Comparison of ENCODE assay signal across 14 cellular contexts in the genomic region with DNA sequence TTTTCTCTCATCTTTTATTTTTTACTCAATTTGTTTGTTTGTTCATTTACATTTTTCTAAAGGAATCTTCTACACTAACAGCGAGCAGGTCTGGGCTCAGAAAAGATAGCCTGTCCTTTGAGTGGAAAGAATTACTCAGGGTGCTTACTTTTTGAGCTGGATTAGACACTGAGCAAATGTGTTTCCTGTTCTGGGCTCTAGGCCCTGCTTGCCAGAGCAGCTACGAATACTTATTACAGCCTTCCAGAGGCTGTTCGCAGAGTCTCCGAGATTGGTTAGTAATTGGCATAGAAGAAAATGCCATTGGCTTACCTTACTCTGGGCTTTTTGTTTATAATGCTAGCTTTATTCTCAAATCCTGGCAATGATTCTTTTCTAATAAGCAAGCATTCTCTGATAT.
"Had no signal": no experiment of that assay in that cellular context is flagged by ENCODE, and none has a peak within 500 bp of the region (broad histone marks: within the 10 kb centered on the region; RNA-seq: fewer than 3 reads in every experiment).

No MANE protein-coding gene starts in this region.

- H3K27me3 Mint-ChIP-seq: activated CD4-positive, alpha-beta T cell treated with anti-CD3 and anti-CD28 coated beads, Interleukin-2, amount 10 ng/mL, durations not matched to agents 7 days and 5 days; activated naive CD8-positive, alpha-beta T cell had no signal

- H3K4me3 Mint-ChIP-seq: activated CD4-positive, alpha-beta T cell treated with anti-CD3 and anti-CD28 coated beads, Interleukin-2, amount 10 ng/mL, durations not matched to agents 7 days and 5 days; activated naive CD8-positive, alpha-beta T cell; activated T-cell treated with anti-CD3 and anti-CD28 coated beads, Interleukin-2, amount 50 U/mL, for 4 hours; mesothelial cell of epicardium; neural crest cell; T-cell had no signal

- H3K9me3 ChIP-seq: breast epithelium, gastroesophageal sphincter, ovary, tibial nerve had no signal

- H3K27ac ChIP-seq: breast epithelium, gastroesophageal sphincter, ovary, tibial nerve had no signal

- H3K9me3 Mint-ChIP-seq: activated CD4-positive, alpha-beta T cell treated with anti-CD3 and anti-CD28 coated beads, Interleukin-2, amount 10 ng/mL, durations not matched to agents 7 days and 5 days; activated T-cell treated with anti-CD3 and anti-CD28 coated beads, Interleukin-2, amount 50 U/mL, for 4 hours; mesothelial cell of epicardium; neural crest cell; T-cell had no signal

- H3K4me1 ChIP-seq: breast epithelium, gastroesophageal sphincter had no signal

- H3K4me1 Mint-ChIP-seq: activated CD4-positive, alpha-beta T cell treated with anti-CD3 and anti-CD28 coated beads, Interleukin-2, amount 10 ng/mL, durations not matched to agents 7 days and 5 days; mesothelial cell of epicardium; neural crest cell; T-cell had no signal

- H3K36me3 Mint-ChIP-seq: activated naive CD8-positive, alpha-beta T cell; mesothelial cell of epicardium; T-cell had no signal

- H3K27ac Mint-ChIP-seq: activated CD4-positive, alpha-beta T cell treated with anti-CD3 and anti-CD28 coated beads, Interleukin-2, amount 10 ng/mL, durations not matched to agents 7 days and 5 days; activated naive CD8-positive, alpha-beta T cell; mesothelial cell of epicardium; T-cell had no signal

- ATAC-seq: activated T-cell treated with anti-CD3 and anti-CD28 coated beads, Interleukin-2, amount 50 U/mL, for 4 hours; gastroesophageal sphincter; T-cell had no signal

- H3K27me3 ChIP-seq: breast epithelium, gastroesophageal sphincter, ovary, tibial nerve had no signal

- H3K36me3 ChIP-seq: breast epithelium, gastroesophageal sphincter, ovary, tibial nerve had no signal

- H3K4me3 ChIP-seq: breast epithelium, gastroesophageal sphincter, ovary, tibial nerve had no signal

- DNase-seq: activated CD4-positive, alpha-beta T cell treated with anti-CD3 and anti-CD28 coated beads, Interleukin-2, amount 10 ng/mL, durations not matched to agents 7 days and 5 days; activated CD4-positive, CD25-positive, alpha-beta regulatory T cell; activated gamma-delta T cell; activated T-cell treated with anti-CD3 and anti-CD28 coated beads, Interleukin-2, amount 50 U/mL, for 4 hours; dermis blood vessel endothelial cell; ovary; stimulated activated CD4-positive, alpha-beta T cell treated with anti-CD3 and anti-CD28 coated beads, Interleukin-4, amount 100 ng/mL, for 4 hours; T-cell had no signal
